Comparison of ENCODE assay signal across 9 cellular contexts in the genomic region with DNA sequence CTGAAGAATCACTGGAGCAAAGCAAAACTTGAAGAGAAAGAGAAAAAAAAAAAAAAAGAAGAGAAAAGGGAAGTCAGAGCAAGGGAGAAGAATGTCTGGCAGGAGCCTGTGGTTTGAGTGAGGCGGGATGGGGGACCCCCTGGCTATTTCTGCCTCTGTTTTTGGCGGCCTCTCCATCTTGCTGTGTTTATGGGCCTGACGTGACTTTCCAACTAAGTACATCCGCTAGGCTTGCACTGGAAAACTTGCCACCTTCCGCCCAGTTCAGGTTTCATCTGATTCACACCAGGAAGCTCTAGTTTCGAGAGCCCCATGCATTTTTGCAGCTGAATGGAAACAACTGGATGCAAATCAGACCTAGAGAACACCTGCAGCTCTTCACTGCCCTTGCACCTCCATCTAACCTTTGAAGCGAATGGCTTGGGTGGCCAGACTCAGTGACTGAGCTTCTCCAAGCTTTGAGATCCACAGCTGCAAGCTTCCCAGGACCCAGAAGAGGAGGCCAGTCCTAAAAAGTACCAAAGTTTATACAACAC. TPM values are rescaled to one million over a fixed set of nuclear protein-coding genes. Genes with fewer than 3 reads are reported as not detected.
DNase-seq lines count a peak whose midpoint lies in the region; ATAC-seq, FAIRE-seq and TF ChIP-seq lines count a peak whose summit lies in the region.
"Had no signal": no experiment of that assay in that cellular context is flagged by ENCODE, and none has a peak within 500 bp of the region (broad histone marks: within the 10 kb centered on the region; RNA-seq: fewer than 3 reads in every experiment).

No MANE protein-coding gene starts in this region.

- H3K79me2 ChIP-seq in OCI-LY7 (ENCODE audit: insufficient read depth, low read depth, low read length): no peaks in the 10 kb centered on the region

- H3K4me1 Mint-ChIP-seq in type B pancreatic cell (ENCODE audit: unreplicated experiment): peaks cover 13% of the 10 kb centered on the region
- H3K4me1 Mint-ChIP-seq: activated naive CD8-positive, alpha-beta T cell treated with anti-CD3 and anti-CD28 coated beads, Interleukin-2, amount 10 ng/mL, durations not matched to agents 7 days and 5 days had no signal

- BruUV-seq in OCI-LY7 (replicated peaks; lab: Mats Ljungman, UMichigan): no TSS peak

- H3K36me3 ChIP-seq in OCI-LY7 (ENCODE audit: insufficient read depth, low read length): no peaks in the 10 kb centered on the region; the same call in 1 of the 2 replicates

- intact Hi-C loops in OCI-LY7 (cut with micrococcal nuclease; ENCODE audit: unreplicated experiment): loop anchor here (1.0 kb wide), 1 partner anchor 180 kb away; the partner anchor contains the start of gene WARS2

- H3K27me3 Mint-ChIP-seq in type B pancreatic cell: peaks cover 19% of the 10 kb centered on the region
- H3K27me3 Mint-ChIP-seq: activated naive CD8-positive, alpha-beta T cell treated with anti-CD3 and anti-CD28 coated beads, Interleukin-2, amount 10 ng/mL, durations not matched to agents 7 days and 5 days had no signal

- no peaks in the 10 kb centered on the region for H3K9me3 Mint-ChIP-seq in type B pancreatic cell
- H3K9me3 Mint-ChIP-seq: activated naive CD8-positive, alpha-beta T cell treated with anti-CD3 and anti-CD28 coated beads, Interleukin-2, amount 10 ng/mL, durations not matched to agents 7 days and 5 days had no signal

- ATAC-seq in HG03039 (IDR thresholded peaks at IDR 0.05; ENCODE audit: unreplicated experiment): peak; percentile 81

- no peak overlapping the region for H3K27ac Mint-ChIP-seq in type B pancreatic cell
- H3K27ac Mint-ChIP-seq: activated naive CD8-positive, alpha-beta T cell treated with anti-CD3 and anti-CD28 coated beads, Interleukin-2, amount 10 ng/mL, durations not matched to agents 7 days and 5 days had no signal

- FAIRE-seq in GM19239 (lab: Jason Lieb, UNC) (peak; percentile 98), frontal cortex (lab: Jason Lieb, UNC) (no peak)

- H3K9me2 ChIP-seq in OCI-LY7 (ENCODE audit: insufficient read depth, low read length): no peaks in the 10 kb centered on the region

- CTCF ChIA-PET in OCI-LY7 (lab: Charles Lee; ENCODE audit: unreplicated experiment): no interaction called here

- no peaks in the 10 kb centered on the region for H4K20me1 ChIP-seq in OCI-LY7 (ENCODE audit: insufficient read depth, low read length)

- peak overlapping the region; percentile 81 for H3K4me2 ChIP-seq in OCI-LY7 (ENCODE audit: low read length)

- H3K9me3 ChIP-seq in OCI-LY7 (ENCODE audit: low read length): no peaks in the 10 kb centered on the region

- H3K4me1 ChIP-seq in OCI-LY7 (ENCODE audit: insufficient read depth, low read length, poor library complexity, severe bottlenecking): peaks cover 39% of the 10 kb centered on the region

- DNase-seq in GM19239 (ENCODE audit: insufficient read length, low spot score): no peak
- DNase-seq in OCI-LY7 (ENCODE audit: low spot score): peak; percentile 94
- peak; percentile 75 for DNase-seq in skeletal muscle cell (ENCODE audit: low read depth)
- DNase-seq in type B pancreatic cell (ENCODE audit: extremely low spot score, unreplicated experiment): no peak
- DNase-seq in SW 1271 (lab: John Stamatoyannopoulos, UW): no peak
- DNase-seq in C1 segment of cervical spinal cord (lab: John Stamatoyannopoulos, UW): no peak
- DNase-seq in frontal cortex (ENCODE audit: low spot score in 2 of 2): no peak
- DNase-seq: activated naive CD8-positive, alpha-beta T cell treated with anti-CD3 and anti-CD28 coated beads, Interleukin-2, amount 10 ng/mL, durations not matched to agents 7 days and 5 days had no signal

- TF ChIP-seq CTCF in OCI-LY7 (conservative IDR thresholded peaks at IDR 0.05; ENCODE audit: low read length) (no peak), type B pancreatic cell (conservative IDR thresholded peaks at IDR 0.05) (no peak)

- H2AFZ ChIP-seq in OCI-LY7 (ENCODE audit: low read length): peak overlapping the region; percentile 77; the same call in 1 of the 2 replicates

- H3K4me3 ChIP-seq in OCI-LY7 (ENCODE audit: low read depth, low read length, poor library complexity, severe bottlenecking) (peak overlapping the region; percentile 48), skeletal muscle cell (ENCODE audit: low read depth, low read length) (no peak overlapping the region)

- peak overlapping the region; percentile 92 for H3K27ac ChIP-seq in OCI-LY7 (ENCODE audit: low read depth, low read length, poor library complexity, severe bottlenecking)

- H3K4me3 Mint-ChIP-seq in type B pancreatic cell: no peak overlapping the region
- H3K4me3 Mint-ChIP-seq: activated naive CD8-positive, alpha-beta T cell treated with anti-CD3 and anti-CD28 coated beads, Interleukin-2, amount 10 ng/mL, durations not matched to agents 7 days and 5 days had no signal

- no peaks in the 10 kb centered on the region for H3K36me3 Mint-ChIP-seq in type B pancreatic cell
- H3K36me3 Mint-ChIP-seq: activated naive CD8-positive, alpha-beta T cell treated with anti-CD3 and anti-CD28 coated beads, Interleukin-2, amount 10 ng/mL, durations not matched to agents 7 days and 5 days had no signal

- POLR2A ChIA-PET in OCI-LY7 (lab: Charles Lee): interaction anchor here (0.6 to 1.9 kb wide), 7 partner anchors 9 to 1900 kb away, joined by 3 to 10 read pairs (median 3); partner anchors contain the start of gene TTF2

RNA-seq across cellular contexts. Expression of gene TBX15, which starts 28.0 kb away (rescaled TPM):
- total RNA-seq in OCI-LY7 (2014; rRNA removed; shearing (Covaris generic)): 0.22 TPM in 1 of 2 replicates, not detected in the other
- not detected in 2 replicates for total RNA-seq in OCI-LY7 (2022)
- total RNA-seq in type B pancreatic cell (ENCODE audit: low replicate concordance): 0.19 and 8.5 TPM in 2 replicates
- 0.82 TPM for total RNA-seq in frontal cortex
- total RNA-seq: activated naive CD8-positive, alpha-beta T cell treated with anti-CD3 and anti-CD28 coated beads, Interleukin-2, amount 10 ng/mL, durations not matched to agents 7 days and 5 days had no signal

Comparison
In these comparisons a context has a peak if more than half of its experiments do, and no peak if none do; other contexts are left out.
1. DNase-seq: peak in OCI-LY7 (single experiment) and skeletal muscle cell (single experiment); none in GM19239 (single experiment), type B pancreatic cell (single experiment), SW 1271 (0 of 2), C1 segment of cervical spinal cord (0 of 14) and frontal cortex (0 of 2).